Comparison of ENCODE assay signal across 8 cellular contexts in genomic region chr6:43977404-43978111, GRCh38.
A peak's percentile ranks its signal among the peaks of the same experiment; 100 is the strongest.
DNase-seq lines count a peak whose midpoint lies in the region; ATAC-seq and TF ChIP-seq lines count a peak whose summit lies in the region.

No MANE protein-coding gene starts in this region.

- no peak for TF ChIP-seq CTCF in chondrocyte (IDR thresholded peaks at IDR 0.05)

- peaks cover 26% of the 10 kb centered on the region for H3K4me1 Mint-ChIP-seq in chondrocyte (ENCODE audit: low read depth)

- ATAC-seq in GM19452 (IDR thresholded peaks at IDR 0.05; ENCODE audit: unreplicated experiment) (peak; percentile 81), HG03439 (IDR thresholded peaks at IDR 0.05; ENCODE audit: unreplicated experiment) (peak; percentile 57)

- H3K27ac Mint-ChIP-seq in chondrocyte (ENCODE audit: unreplicated experiment) = no peak overlapping the region

- DNase-seq in ELR (ENCODE audit: low read depth) (peak; percentile 64), chondrocyte (ENCODE audit: low spot score) (peak; percentile 56), NCI-H1092 (lab: John Stamatoyannopoulos, UW) (no peak), DMS53 treated with DMSO at 0.1 percent for 48 hours (lab: John Stamatoyannopoulos, UW; ENCODE audit: unreplicated experiment) (no peak), SHP77 (lab: John Stamatoyannopoulos, UW) (no peak), COR-L47 (lab: John Stamatoyannopoulos, UW) (no peak)

- no peaks in the 10 kb centered on the region for H3K36me3 Mint-ChIP-seq in chondrocyte (ENCODE audit: low read depth)

- peaks cover 2% of the 10 kb centered on the region for H3K27me3 Mint-ChIP-seq in chondrocyte (ENCODE audit: low read depth)

- H3K4me3 Mint-ChIP-seq in chondrocyte (ENCODE audit: unreplicated experiment) = no peak overlapping the region

- H3K9me3 Mint-ChIP-seq in chondrocyte (ENCODE audit: low read depth) = peaks cover 6% of the 10 kb centered on the region

Comparison
In these comparisons a context has a peak if more than half of its experiments do, and no peak if none do; other contexts are left out.
1. DNase-seq: peak in ELR (single experiment) and chondrocyte (single experiment); none in NCI-H1092 (single experiment), DMS53 treated with DMSO at 0.1 percent for 48 hours (single experiment), SHP77 (0 of 2) and COR-L47 (single experiment).